ENCODE assay signal across 36 cellular contexts in genomic region chr3:70310809-70311208, GRCh38. TPM values are rescaled to one million over a fixed set of nuclear protein-coding genes. Genes with fewer than 3 reads are reported as not detected.
"Had no signal": no experiment of that assay in that cellular context is flagged by ENCODE, and none has a peak within 500 bp of the region (broad histone marks: within the 10 kb centered on the region; RNA-seq: fewer than 3 reads in every experiment).

No MANE protein-coding gene starts in this region.

- H3K4me3 ChIP-seq: pancreas, prostate gland, right atrium auricular region, skin epidermis, smooth muscle cell, spleen, stomach, thoracic aorta, thyroid gland, tibial nerve, upper lobe of left lung, vagina had no signal

- H3K4me1 ChIP-seq: pancreas, prostate gland, right atrium auricular region, spleen, stomach, thyroid gland, tibial nerve, upper lobe of left lung, vagina had no signal

- DNase-seq: naive thymus-derived CD8-positive, alpha-beta T cell; nephron progenitor cell; nucleus accumbens; pancreas; retina; spleen; stimulated activated CD4-positive, alpha-beta T cell treated with anti-CD3 and anti-CD28 coated beads, Interleukin-12 subunit alpha, Interleukin-12 subunit beta, amount 100 ng/mL, for 4 hours; stimulated activated CD4-positive, alpha-beta T cell treated with anti-CD3 and anti-CD28 coated beads, Interleukin-1b, Interleukin-23, amount 100 ng/mL, for 48 hours; stimulated activated CD4-positive, alpha-beta T cell treated with anti-CD3 and anti-CD28 coated beads, Interleukin-4, amount 100 ng/mL, for 1 hour; stimulated activated CD4-positive, alpha-beta T cell treated with anti-CD3 and anti-CD28 coated beads, Interleukin-4, amount 100 ng/mL, for 4 hours; stimulated activated CD8-positive, alpha-beta memory T cell treated with anti-CD3 and anti-CD28 coated beads, Interleukin-4, amount 100 ng/mL, for 48 hours; stimulated activated naive CD4-positive, alpha-beta T cell treated with Interleukin-2 at 50 U/mL for 16 hours; stomach; thyroid gland; trophoblast cell; upper lobe of left lung had no signal

- H3K27ac ChIP-seq: neutrophil, pancreas, prostate gland, right atrium auricular region, skin epidermis, spleen, stomach, thoracic aorta, thyroid gland, tibial nerve, upper lobe of left lung, vagina had no signal

- FAIRE-seq: pancreas, urothelium cell line had no signal

- H3K27me3 ChIP-seq: neutrophil, right atrium auricular region, spleen, stomach, thyroid gland, tibial nerve, upper lobe of left lung, vagina had no signal

- H3K36me3 ChIP-seq: neutrophil, pancreas, prostate gland, right atrium auricular region, spleen, stomach, thoracic aorta, thyroid gland, tibial nerve, upper lobe of left lung, vagina had no signal

- H3K9me3 ChIP-seq: neutrophil, pancreas, prostate gland, right atrium auricular region, spleen, stomach, thoracic aorta, thyroid gland, tibial nerve, upper lobe of left lung, vagina had no signal

- H3K4me2 ChIP-seq: smooth muscle cell had no signal

- ATAC-seq: naive thymus-derived CD8-positive, alpha-beta T cell; natural killer cell treated with Interleukin-12 subunit alpha and Interleukin-12 subunit beta and Interleukin-15 and Interleukin-18, amount 100 ng/mL, for 72 hours; pancreas; sciatic nerve; stimulated activated memory B cell treated with anti-CD40 and anti-IgM and Interleukin-4, amounts not matched to agents 10 μg/mL and 1 μg/mL and 100 μg/mL, for 72 hours had no signal

RNA-seq across cellular contexts. Expression of gene MDFIC2, which starts 1.6 kb away (rescaled TPM):
- total RNA-seq: naive thymus-derived CD8-positive, alpha-beta T cell; natural killer cell treated with Interleukin-12 subunit alpha and Interleukin-12 subunit beta and Interleukin-15 and Interleukin-18, amount 100 ng/mL, for 72 hours; neural crest cell; omental fat pad; osteocyte; pancreas; posterior vena cava; prostate gland; pulmonary artery endothelial cell; right atrium auricular region; sciatic nerve; smooth muscle cell; spleen; stomach; subcutaneous adipose tissue; temporal lobe; thoracic aorta; thyroid gland; tibial nerve; upper lobe of left lung; ureter; vagina had no signal
- polyA plus RNA-seq: naive thymus-derived CD8-positive, alpha-beta T cell; pancreas; smooth muscle cell; spleen; stomach had no signal
